8 cellular contexts compared by ENCODE assay signal in genomic region chr1:77759090-77760028, GRCh38. TPM values are rescaled to one million over a fixed set of nuclear protein-coding genes. Genes with fewer than 3 reads are reported as not detected.
DNase-seq lines count a peak whose midpoint lies in the region; FAIRE-seq and TF ChIP-seq lines count a peak whose summit lies in the region.

USP33 (minus strand) TSS chr1:77759852; CDS start chr1:77741697, 18,155 bp downstream.

- H3K9ac ChIP-seq in Loucy (ENCODE audit: low read depth, low read length, poor library complexity, severe bottlenecking): peak within 1 kb of the TSS; percentile 95

- peak; percentile 60 for TF ChIP-seq POLR2A in H54 (IDR thresholded peaks at IDR 0.05; ENCODE audit: low read depth, low read length)

- in situ Hi-C loops in G401 (cut with HindIII; ENCODE audit: low sequenced_read_pairs): no loop called here
- in situ Hi-C loops in SK-MEL-5 (cut with HindIII; ENCODE audit: low pct_unique_long_range_greater_than_20kb, low sequenced_read_pairs): no loop called here

- peak; percentile 86 for DNase-seq in G401 (ENCODE audit: low spot score)
- peak; percentile 80 for DNase-seq in H54 (ENCODE audit: insufficient read length, low spot score)
- DNase-seq in SK-MEL-5 (ENCODE audit: low read depth, low spot score): peak; percentile 78
- peak; percentile 68 to 91 (median 78) for DNase-seq in activated naive CD4-positive, alpha-beta T cell (lab: John Stamatoyannopoulos, UW)
- peak; percentile 86 to 90 for DNase-seq in frontal cortex (ENCODE audit: low spot score in 2 of 2)
- peak; percentile 86 for DNase-seq in superior temporal gyrus (ENCODE audit: extremely low spot score)

- H3K4me2 ChIP-seq in Loucy (ENCODE audit: low read depth, low read length, poor library complexity, severe bottlenecking): peak within 1 kb of the TSS; percentile 97

- H3K36me3 ChIP-seq in Loucy (ENCODE audit: insufficient read depth, low read length) (no peaks in the 10 kb centered on the region), neutrophil (no peaks in the 10 kb centered on the region)

- peak within 1 kb of the TSS; percentile 95 for H2AFZ ChIP-seq in Loucy (ENCODE audit: low read length)

- peaks cover 52% of the 10 kb centered on the region for H3K4me1 ChIP-seq in Loucy (ENCODE audit: insufficient read depth, low read length, poor library complexity, severe bottlenecking)
- peaks cover 25 to 27% of the 10 kb centered on the region in 2 experiments for H3K4me1 ChIP-seq in neutrophil (ENCODE audit: control insufficient read depth in 1 of 2, insufficient read depth in 1 of 2, low read depth in 1 of 2, low read length in 1 of 2)

- H4K20me1 ChIP-seq in Loucy (ENCODE audit: insufficient read depth, low read length, poor library complexity, severe bottlenecking): peaks cover 48% of the 10 kb centered on the region

- TF ChIP-seq CTCF in Loucy (conservative IDR thresholded peaks at IDR 0.05; ENCODE audit: low read length) (no peak), neutrophil (IDR thresholded peaks at IDR 0.05) (peak; percentile 44)

- H3K9me2 ChIP-seq in Loucy (replicated peaks; ENCODE audit: low read depth, low read length): no peaks in the 10 kb centered on the region

- H3K79me2 ChIP-seq in Loucy (ENCODE audit: insufficient read depth, low read length): peaks cover 52% of the 10 kb centered on the region

- FAIRE-seq in H54 (lab: Jason Lieb, UNC) (peak; percentile 82), frontal cortex (lab: Jason Lieb, UNC) (no peak)

- H3K27ac ChIP-seq in neutrophil: peak within 1 kb of the TSS; percentile 86

- 0 out of 2 replicates have a peak, but pooled peaks cover 3% of the 10 kb centered on the region for H3F3A ChIP-seq in Loucy (ENCODE audit: low read depth)

- H3K27me3 ChIP-seq in Loucy (ENCODE audit: insufficient read depth, low read length, poor library complexity, severe bottlenecking) (no peaks in the 10 kb centered on the region), neutrophil (no peaks in the 10 kb centered on the region)

- peak within 1 kb of the TSS; percentile 97 for H3K4me3 ChIP-seq in Loucy (ENCODE audit: low read length, poor library complexity, severe bottlenecking)
- H3K4me3 ChIP-seq in neutrophil (ENCODE audit: low read depth in 1 of 2, low read length in 1 of 2): peak within 1 kb of the TSS; percentile 81 to 91

- no peaks in the 10 kb centered on the region for H3K9me3 ChIP-seq in Loucy (ENCODE audit: insufficient read depth, low read depth, low read length)
- no peaks in the 10 kb centered on the region for H3K9me3 ChIP-seq in neutrophil

RNA-seq across cellular contexts. Expression of gene USP33, which starts in this region (rescaled TPM):
- total RNA-seq in G401 (2014; rRNA removed; shearing (Covaris generic)): 52.2 and 67.4 TPM in 2 replicates
- total RNA-seq in SK-MEL-5 (2014; rRNA removed; shearing (Covaris generic)): 91.1 and 92.6 TPM in 2 replicates
- polyA plus RNA-seq in SK-MEL-5 (2015; cell fraction: cytosol; rRNA removed): 39.3 and 56.4 TPM in 2 replicates
- 84.4 and 86.7 TPM in 2 replicates for polyA plus RNA-seq in SK-MEL-5 (2015; cell fraction: nucleus; rRNA removed)
- 259 TPM for total RNA-seq in frontal cortex

Comparison
In these comparisons a context has a peak if more than half of its experiments do, and no peak if none do; other contexts are left out.
1. Peak in every context shown above with its lines: DNase-seq, H3K4me3 ChIP-seq and H3K27ac ChIP-seq.